9 cellular contexts compared by ENCODE assay signal in the genomic region with DNA sequence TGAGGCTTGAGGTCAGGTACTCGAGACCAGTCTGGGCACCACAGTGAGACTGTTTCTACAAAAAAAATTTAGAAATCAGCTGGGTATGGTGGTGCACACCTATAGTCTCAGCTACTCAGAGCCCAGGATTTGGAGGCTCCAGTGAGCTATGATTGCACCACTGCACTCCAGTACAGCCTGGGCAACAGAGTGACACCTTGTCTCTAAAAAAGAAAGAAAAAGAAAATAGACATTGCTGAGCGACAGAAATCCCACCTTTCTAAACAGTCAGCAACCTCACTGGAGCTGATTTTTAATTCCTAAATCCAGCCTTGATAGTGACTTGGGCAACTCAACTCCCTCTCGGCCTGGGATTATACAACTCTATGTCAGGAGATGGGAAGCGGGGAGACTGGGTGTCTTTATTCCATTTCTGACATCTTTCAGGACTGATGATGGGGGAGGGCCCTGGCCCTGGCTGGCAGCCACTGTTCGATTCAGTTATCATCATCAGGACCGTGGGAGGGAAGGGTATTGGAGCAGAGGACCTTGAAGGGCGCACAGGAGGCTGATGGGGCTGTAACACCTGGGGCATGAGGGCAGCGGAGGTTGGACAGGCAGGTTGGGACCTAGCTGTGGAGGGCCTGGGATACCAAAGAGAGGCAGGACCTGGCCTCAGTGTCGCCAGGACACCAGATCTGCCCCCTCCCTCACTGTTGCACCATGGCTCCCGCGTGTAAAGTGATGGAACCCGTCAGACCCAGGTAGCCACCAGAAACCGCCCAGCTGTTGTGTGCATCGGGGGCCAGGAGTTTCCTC. TPM values are rescaled to one million over a fixed set of nuclear protein-coding genes. Genes with fewer than 3 reads are reported as not detected.
DNase-seq lines count a peak whose midpoint lies in the region; ATAC-seq and TF ChIP-seq lines count a peak whose summit lies in the region.
"Had no signal": no experiment of that assay in that cellular context is flagged by ENCODE, and none has a peak within 500 bp of the region (broad histone marks: within the 10 kb centered on the region; RNA-seq: fewer than 3 reads in every experiment).

No MANE protein-coding gene starts in this region.

- H3K79me2 ChIP-seq in KMS-11 (ENCODE audit: insufficient read depth, low read depth): no peaks in the 10 kb centered on the region

- peak overlapping the region; percentile 82 for H3K27ac ChIP-seq in A673 (ENCODE audit: low read depth, low read length, poor library complexity, severe bottlenecking)
- H3K27ac ChIP-seq in KMS-11: peak overlapping the region; percentile 75
- peak overlapping the region; percentile 96 for H3K27ac ChIP-seq in cingulate gyrus (ENCODE audit: low read depth, low read length)
- H3K27ac ChIP-seq in naive thymus-derived CD4-positive, alpha-beta T cell (ENCODE audit: low read depth, low read length): peak overlapping the region; percentile 88

- peak overlapping the region; percentile 75 for H2AFZ ChIP-seq in KMS-11 (ENCODE audit: low read depth)

- no TSS peak for BruUV-seq in A673 (replicated peaks; lab: Mats Ljungman, UMichigan)

- peak overlapping the region; percentile 84 to 98 (median 94) for H3K4me3 Mint-ChIP-seq in naive thymus-derived CD4-positive, alpha-beta T cell

- H3K4me2 ChIP-seq in KMS-11: peak overlapping the region; percentile 77

- ATAC-seq in naive thymus-derived CD4-positive, alpha-beta T cell: no peak
- ATAC-seq in GM18861 (IDR thresholded peaks at IDR 0.05; ENCODE audit: unreplicated experiment): no peak

- DNase-seq in A673 (ENCODE audit: low spot score) (no peak), SKM-1 treated with dmso at 0.1 percent for 144 hours (lab: John Stamatoyannopoulos, UW; ENCODE audit: unreplicated experiment) (no peak), hepatic stellate cell (ENCODE audit: low spot score) (no peak)
- peak in 2 of 9 donors; percentile 1 to 7 for DNase-seq in naive thymus-derived CD4-positive, alpha-beta T cell
- DNase-seq in stimulated activated CD4-positive, alpha-beta T cell treated with anti-CD3 and anti-CD28 coated beads, Interleukin-15, amount 100 ng/mL, for 24 hours: no peak

- no peaks in the 10 kb centered on the region for H3K9me3 ChIP-seq in A673 (ENCODE audit: low read depth, low read length, poor library complexity, severe bottlenecking)
- no peaks in the 10 kb centered on the region for H3K9me3 ChIP-seq in naive thymus-derived CD4-positive, alpha-beta T cell (ENCODE audit: control insufficient read depth in 2 of 3, low read length in 3 of 3)
- H3K9me3 ChIP-seq: mucosa of descending colon had no signal

- H3K27ac Mint-ChIP-seq in naive thymus-derived CD4-positive, alpha-beta T cell: peak overlapping the region; percentile 76 to 99 (median 94)

- H3K4me1 Mint-ChIP-seq in naive thymus-derived CD4-positive, alpha-beta T cell: peaks cover 13 to 35% (median 29%) of the 10 kb centered on the region in 7 donors

- H3K36me3 ChIP-seq in A673 (ENCODE audit: insufficient read depth, low read length, poor library complexity, severe bottlenecking) (no peaks in the 10 kb centered on the region), KMS-11 (ENCODE audit: insufficient read depth) (no peaks in the 10 kb centered on the region)
- peaks cover 0 to 6% (median 0%) of the 10 kb centered on the region in 3 experiments for H3K36me3 ChIP-seq in naive thymus-derived CD4-positive, alpha-beta T cell (ENCODE audit: control insufficient read depth in 2 of 3, insufficient read depth in 3 of 3, low read length in 3 of 3)

- H3K9ac ChIP-seq in KMS-11: peak overlapping the region; percentile 56; the same call in 1 of the 2 replicates

- CTCF ChIA-PET in A673 (lab: Charles Lee): interaction anchor here (1.0 kb wide), 1 partner anchor 25 kb away, joined by 3 read pairs; no protein-coding TSS in a partner anchor
- CTCF ChIA-PET in naive thymus-derived CD4-positive, alpha-beta T cell (lab: Charles Lee): interaction anchor here (0.6 to 8.0 kb wide), 8 partner anchors 20 to 140 kb away, joined by 3 to 79 read pairs (median 10); a partner anchor contains a TSS

- peaks cover 0 to 2% (median 0%) of the 10 kb centered on the region in 5 donors for H3K36me3 Mint-ChIP-seq in naive thymus-derived CD4-positive, alpha-beta T cell

- no peaks in the 10 kb centered on the region for H4K20me1 ChIP-seq in KMS-11 (ENCODE audit: insufficient read depth)

- H3K27me3 ChIP-seq in A673 (replicated peaks; ENCODE audit: insufficient read depth, low read depth, low read length, poor library complexity) (no peaks in the 10 kb centered on the region), KMS-11 (ENCODE audit: insufficient read depth, low read depth) (no peaks in the 10 kb centered on the region)
- H3K27me3 ChIP-seq in naive thymus-derived CD4-positive, alpha-beta T cell (ENCODE audit: control insufficient read depth in 2 of 2, insufficient read depth in 2 of 2, low read length in 2 of 2): no peaks in the 10 kb centered on the region

- TF ChIP-seq CTCF in A673 (conservative IDR thresholded peaks at IDR 0.05; ENCODE audit: low read depth, low read length) (no peak), KMS-11 (conservative IDR thresholded peaks at IDR 0.05; ENCODE audit: low read depth, low read length) (no peak)

- POLR2A ChIA-PET in A673 (lab: Charles Lee; ENCODE audit: low non-redundant PET): interaction anchor here (0.5 kb wide), 2 partner anchors 57 to 149 kb away, joined by 4 to 8 read pairs; no protein-coding TSS in a partner anchor
- POLR2A ChIA-PET in naive thymus-derived CD4-positive, alpha-beta T cell (lab: Charles Lee): interaction anchor here (0.7 to 5.4 kb wide), 16 partner anchors 11 to 163 kb away, joined by 3 to 57 read pairs (median 4); a partner anchor contains a TSS

- no peaks in the 10 kb centered on the region for H3K27me3 Mint-ChIP-seq in naive thymus-derived CD4-positive, alpha-beta T cell

- H3K4me1 ChIP-seq in A673 (ENCODE audit: insufficient read depth, low read length, poor library complexity, severe bottlenecking) (peaks cover 14% of the 10 kb centered on the region), KMS-11 (ENCODE audit: low read depth, poor library complexity, severe bottlenecking) (peaks cover 49% of the 10 kb centered on the region)
- H3K4me1 ChIP-seq in naive thymus-derived CD4-positive, alpha-beta T cell (ENCODE audit: control insufficient read depth in 2 of 2, insufficient read depth in 2 of 2, low read length in 2 of 2): peaks cover 12 to 17% of the 10 kb centered on the region in 2 donors

- intact Hi-C loops in A673 (cut with micrococcal nuclease; ENCODE audit: unreplicated experiment): no loop called here
- intact Hi-C loops in naive thymus-derived CD4-positive, alpha-beta T cell (cut with micrococcal nuclease): loop anchor here (5.0 to 10.0 kb wide), 3 partner anchors 35 to 1380 kb away; a partner anchor contains a TSS

- H3K9me3 Mint-ChIP-seq in naive thymus-derived CD4-positive, alpha-beta T cell: peaks cover 0 to 2% (median 0%) of the 10 kb centered on the region in 11 donors

- peak overlapping the region; percentile 71 for H3K4me3 ChIP-seq in A673 (ENCODE audit: low read depth, low read length, poor library complexity, severe bottlenecking)
- no peak overlapping the region for H3K4me3 ChIP-seq in KMS-11 (IDR thresholded peaks at IDR 0.05; ENCODE audit: insufficient read depth, low read depth, low read length)
- H3K4me3 ChIP-seq in naive thymus-derived CD4-positive, alpha-beta T cell (ENCODE audit: low read length): peak overlapping the region; percentile 94

RNA-seq across cellular contexts. Expression of a gene that starts 14.7 kb away (rescaled TPM):
- 354 and 375 TPM in 2 replicates for total RNA-seq in A673 (2021)
- total RNA-seq in naive thymus-derived CD4-positive, alpha-beta T cell: 10 to 100 TPM; 26.3 to 47.2 (median 40.5) TPM
- polyA plus RNA-seq in naive thymus-derived CD4-positive, alpha-beta T cell: 10 to 100 TPM; 68.6 to 93.5 TPM

RNA-seq across cellular contexts. Expression of a gene that starts 41.6 kb away (rescaled TPM):
- total RNA-seq in A673 (2021): 222 and 249 TPM in 2 replicates
- 10 to 100 TPM; 27.7 to 98.3 (median 39.6) TPM for total RNA-seq in naive thymus-derived CD4-positive, alpha-beta T cell
- polyA plus RNA-seq in naive thymus-derived CD4-positive, alpha-beta T cell: 1 to 10 TPM; 1.4 to 1.6 TPM
